Comparison of ENCODE assay signal across 16 cellular contexts in genomic region chr13:24900507-24900906, GRCh38.
DNase-seq lines count a peak whose midpoint lies in the region; ATAC-seq, FAIRE-seq and TF ChIP-seq lines count a peak whose summit lies in the region.
"Had no signal": no experiment of that assay in that cellular context is flagged by ENCODE, and none has a peak within 500 bp of the region (broad histone marks: within the 10 kb centered on the region; RNA-seq: fewer than 3 reads in every experiment).

No MANE protein-coding gene starts in this region.

- H3K27me3 Mint-ChIP-seq in endodermal cell (ENCODE audit: insufficient read depth), result no peaks in the 10 kb centered on the region

- H3K4me3 Mint-ChIP-seq in endodermal cell, result no peak overlapping the region
- H3K4me3 Mint-ChIP-seq: mesothelial cell of epicardium had no signal

- no peaks in the 10 kb centered on the region for H3K9me3 Mint-ChIP-seq in endodermal cell
- H3K9me3 Mint-ChIP-seq: mesothelial cell of epicardium had no signal

- H3K9ac ChIP-seq in endodermal cell (ENCODE audit: extremely low read depth, low read length, poor library complexity, severe bottlenecking), result no peak overlapping the region

- H3K9me3 ChIP-seq in endodermal cell (ENCODE audit: control insufficient read depth, low read length), result no peaks in the 10 kb centered on the region
- H3K9me3 ChIP-seq: heart right ventricle, sigmoid colon had no signal

- no peaks in the 10 kb centered on the region for H3K27me3 ChIP-seq in endodermal cell (ENCODE audit: control insufficient read depth, insufficient read depth, low read length, poor library complexity, severe bottlenecking)
- H3K27me3 ChIP-seq: heart right ventricle, sigmoid colon had no signal

- H3K27ac ChIP-seq in endodermal cell (ENCODE audit: low read depth, low read length), result peak overlapping the region; percentile 34
- H3K27ac ChIP-seq: heart right ventricle, sigmoid colon had no signal

- no peak for TF ChIP-seq CTCF in endodermal cell (conservative IDR thresholded peaks at IDR 0.05)

- intact Hi-C loops in head of caudate nucleus (cut with DNase I), result no loop called here

- FAIRE-seq in GM18507 (lab: Jason Lieb, UNC), result peak; percentile 69
- FAIRE-seq: D721Med had no signal

- H3K4me1 ChIP-seq in endodermal cell (ENCODE audit: control insufficient read depth, insufficient read depth, low read length), result no peaks in the 10 kb centered on the region
- H3K4me1 ChIP-seq: sigmoid colon had no signal

- H3K36me3 Mint-ChIP-seq in endodermal cell (ENCODE audit: low read depth), result peaks cover 39% of the 10 kb centered on the region

- ATAC-seq in GM21576 (IDR thresholded peaks at IDR 0.05; ENCODE audit: unreplicated experiment), result peak; percentile 69
- ATAC-seq in HG03575 (IDR thresholded peaks at IDR 0.05; ENCODE audit: extremely low read depth, insufficient number of reproducible peaks, low FRiP score, unreplicated experiment), result peak; percentile 63
- ATAC-seq in HG03097 (IDR thresholded peaks at IDR 0.05; ENCODE audit: low FRiP score, unreplicated experiment), result no peak
- ATAC-seq: heart right ventricle, Panc1 had no signal

- no peak overlapping the region for H3K27ac Mint-ChIP-seq in endodermal cell
- H3K27ac Mint-ChIP-seq: mesothelial cell of epicardium had no signal

- H3K4me1 Mint-ChIP-seq in endodermal cell, result no peaks in the 10 kb centered on the region
- H3K4me1 Mint-ChIP-seq: mesothelial cell of epicardium had no signal

- DNase-seq in GM18507 (ENCODE audit: extremely low spot score, insufficient read length, low read depth), result no peak
- DNase-seq in endodermal cell, result no peak
- no peak for DNase-seq in NCI-H128 (lab: John Stamatoyannopoulos, UW; ENCODE audit: unreplicated experiment)
- no peak for DNase-seq in DMS 273 (lab: John Stamatoyannopoulos, UW; ENCODE audit: unreplicated experiment)
- no peak for DNase-seq in head of caudate nucleus
- DNase-seq: activated CD4-positive, CD25-positive, alpha-beta regulatory T cell; heart right ventricle; KG1; NCI-H510A; sigmoid colon had no signal

- no peak overlapping the region for H3K4me3 ChIP-seq in endodermal cell (ENCODE audit: low read length)
- H3K4me3 ChIP-seq: heart right ventricle, sigmoid colon had no signal

- WGBS in endodermal cell (ENCODE audit: insufficient coverage in 1 of 2, insufficient read length in 1 of 2), 2 experiments, result 96 to 98% methylated on average over 5 to 9 of the region's 9 CpGs

- peaks cover 89% of the 10 kb centered on the region for H3K36me3 ChIP-seq in endodermal cell (ENCODE audit: control insufficient read depth, insufficient read depth, low read length)
